In genomic region chr2:97761192-97761591, GRCh38 we compare ENCODE assay signal across 10 cellular contexts. TPM values are rescaled to one million over a fixed set of nuclear protein-coding genes. Genes with fewer than 3 reads are reported as not detected.
DNase-seq lines count a peak whose midpoint lies in the region; ATAC-seq and TF ChIP-seq lines count a peak whose summit lies in the region.
"Had no signal": no experiment of that assay in that cellular context is flagged by ENCODE, and none has a peak within 500 bp of the region (broad histone marks: within the 10 kb centered on the region; RNA-seq: fewer than 3 reads in every experiment).

No MANE protein-coding gene starts in this region.

- no peaks in the 10 kb centered on the region for H3K9me3 Mint-ChIP-seq in activated T-helper 17 cell treated with anti-CD3 and anti-CD28 coated beads, Interleukin-2, amount 50 U/mL, for 72 hours
- H3K9me3 Mint-ChIP-seq in stimulated activated naive B cell treated with anti-CD40 and anti-IgM and Interleukin-4, amounts not matched to agents 10 μg/mL and 1 μg/mL and 100 μg/mL, for 72 hours = no peaks in the 10 kb centered on the region

- H3K36me3 ChIP-seq in mesenchymal stem cell (ENCODE audit: control insufficient read depth in 1 of 2, insufficient read depth in 2 of 2, low read depth in 1 of 2, low read length in 2 of 2) (peaks cover 74 to 94% of the 10 kb centered on the region in 2 experiments), tibial nerve (peaks cover 0 to 96% (median 26%) of the 10 kb centered on the region in 3 donors)

- H3K4me3 ChIP-seq in mesenchymal stem cell (ENCODE audit: insufficient read depth in 1 of 2, low read depth in 1 of 2, low read length in 2 of 2) = no peak overlapping the region
- no peak overlapping the region for H3K4me3 ChIP-seq in tibial nerve

- H3K27me3 ChIP-seq in mesenchymal stem cell (ENCODE audit: control insufficient read depth in 1 of 2, insufficient read depth in 1 of 2, low read length in 2 of 2) (no peaks in the 10 kb centered on the region), tibial nerve (no peaks in the 10 kb centered on the region)

- H3K27ac Mint-ChIP-seq in activated T-helper 17 cell treated with anti-CD3 and anti-CD28 coated beads, Interleukin-2, amount 50 U/mL, for 72 hours = peak overlapping the region; percentile 85
- H3K27ac Mint-ChIP-seq in stimulated activated naive B cell treated with anti-CD40 and anti-IgM and Interleukin-4, amounts not matched to agents 10 μg/mL and 1 μg/mL and 100 μg/mL, for 72 hours = peak overlapping the region; percentile 51

- ATAC-seq in activated T-helper 17 cell treated with anti-CD3 and anti-CD28 coated beads, Interleukin-2, amount 50 U/mL, for 72 hours (replicated peaks) = peak; percentile 88
- ATAC-seq in stimulated activated naive B cell treated with anti-CD40 and anti-IgM and Interleukin-4, amounts not matched to agents 10 μg/mL and 1 μg/mL and 100 μg/mL, for 72 hours (replicated peaks) = peak; percentile 31 to 33
- no peak for ATAC-seq in HG02678 (IDR thresholded peaks at IDR 0.05; ENCODE audit: unreplicated experiment)
- no peak for ATAC-seq in HG03432 (IDR thresholded peaks at IDR 0.05; ENCODE audit: unreplicated experiment)
- no peak for ATAC-seq in GM21381 (IDR thresholded peaks at IDR 0.05; ENCODE audit: unreplicated experiment)

- H3K4me2 ChIP-seq in mesenchymal stem cell (ENCODE audit: low read length, poor library complexity, severe bottlenecking) = no peak overlapping the region

- H2AK5ac ChIP-seq in mesenchymal stem cell (ENCODE audit: low read length, severe bottlenecking) = no peak overlapping the region

- peak overlapping the region; percentile 71 for H3K4me3 Mint-ChIP-seq in activated T-helper 17 cell treated with anti-CD3 and anti-CD28 coated beads, Interleukin-2, amount 50 U/mL, for 72 hours
- no peak overlapping the region for H3K4me3 Mint-ChIP-seq in stimulated activated naive B cell treated with anti-CD40 and anti-IgM and Interleukin-4, amounts not matched to agents 10 μg/mL and 1 μg/mL and 100 μg/mL, for 72 hours

- H3K14ac ChIP-seq in mesenchymal stem cell (ENCODE audit: low read length in 2 of 2) = no peak overlapping the region

- no peak overlapping the region for H3K18ac ChIP-seq in mesenchymal stem cell (ENCODE audit: low read depth in 1 of 2, low read length in 2 of 2)

- TF ChIP-seq CTCF in tibial nerve (IDR thresholded peaks at IDR 0.05) = no peak

- H3K27ac ChIP-seq in mesenchymal stem cell (ENCODE audit: low read length, poor library complexity, severe bottlenecking) = no peak overlapping the region
- no peak overlapping the region for H3K27ac ChIP-seq in tibial nerve

- no peak overlapping the region for H3K23ac ChIP-seq in mesenchymal stem cell (ENCODE audit: low read length in 2 of 2)

- no peaks in the 10 kb centered on the region for H3K27me3 Mint-ChIP-seq in activated T-helper 17 cell treated with anti-CD3 and anti-CD28 coated beads, Interleukin-2, amount 50 U/mL, for 72 hours
- H3K27me3 Mint-ChIP-seq in stimulated activated naive B cell treated with anti-CD40 and anti-IgM and Interleukin-4, amounts not matched to agents 10 μg/mL and 1 μg/mL and 100 μg/mL, for 72 hours = no peaks in the 10 kb centered on the region

- peak; percentile 48 for DNase-seq in activated CD4-positive, CD25-positive, alpha-beta regulatory T cell treated with anti-CD3 and anti-CD28 coated beads, Interleukin-2, amount 50 U/mL, for 72 hours
- DNase-seq in mesenchymal stem cell (no peak), tibial nerve (ENCODE audit: low spot score in 2 of 2) (no peak)
- DNase-seq in stimulated activated naive B cell treated with anti-CD40 and anti-IgM and Interleukin-4, amounts not matched to agents 10 μg/mL and 1 μg/mL and 100 μg/mL, for 72 hours = no peak
- DNase-seq: DMS53, NCI-H2171 had no signal

- H3K9me3 ChIP-seq in mesenchymal stem cell (ENCODE audit: control insufficient read depth, low read length) = no peaks in the 10 kb centered on the region
- no peaks in the 10 kb centered on the region for H3K9me3 ChIP-seq in tibial nerve

- no peak for TF ChIP-seq POLR2A in tibial nerve (IDR thresholded peaks at IDR 0.05)

- no peak for TF ChIP-seq EP300 in tibial nerve (IDR thresholded peaks at IDR 0.05)

- no peak overlapping the region for H2BK12ac ChIP-seq in mesenchymal stem cell (ENCODE audit: low read length in 2 of 2)

- H2BK120ac ChIP-seq in mesenchymal stem cell (ENCODE audit: low read depth, low read length) = no peak overlapping the region

- H2BK5ac ChIP-seq in mesenchymal stem cell (ENCODE audit: low read depth, low read length, poor library complexity, severe bottlenecking) = no peak overlapping the region

- 92% methylated on average over 23 of the region's 23 CpGs for WGBS in mesenchymal stem cell
- 82 to 85% methylated on average over 8 to 15 of the region's 23 CpGs for WGBS in tibial nerve, 2 donors

- H3K36me3 Mint-ChIP-seq in activated T-helper 17 cell treated with anti-CD3 and anti-CD28 coated beads, Interleukin-2, amount 50 U/mL, for 72 hours (ENCODE audit: low read depth) = peaks cover 89% of the 10 kb centered on the region
- H3K36me3 Mint-ChIP-seq in stimulated activated naive B cell treated with anti-CD40 and anti-IgM and Interleukin-4, amounts not matched to agents 10 μg/mL and 1 μg/mL and 100 μg/mL, for 72 hours = peaks cover 47 to 71% of the 10 kb centered on the region in 2 donors

- peaks cover 23% of the 10 kb centered on the region for H3K4me1 Mint-ChIP-seq in activated T-helper 17 cell treated with anti-CD3 and anti-CD28 coated beads, Interleukin-2, amount 50 U/mL, for 72 hours
- H3K4me1 Mint-ChIP-seq in stimulated activated naive B cell treated with anti-CD40 and anti-IgM and Interleukin-4, amounts not matched to agents 10 μg/mL and 1 μg/mL and 100 μg/mL, for 72 hours = peaks cover 0 to 4% of the 10 kb centered on the region in 2 donors

- H2AFZ ChIP-seq in mesenchymal stem cell (ENCODE audit: low read depth, low read length) = no peak overlapping the region

- no peak overlapping the region for H2BK15ac ChIP-seq in mesenchymal stem cell (ENCODE audit: low read depth, poor library complexity, severe bottlenecking)

- peak overlapping the region; percentile 15 for H4K91ac ChIP-seq in mesenchymal stem cell (ENCODE audit: low read length)

- no peak overlapping the region for H4K8ac ChIP-seq in mesenchymal stem cell (ENCODE audit: low read length)

- no peak overlapping the region for H3K4ac ChIP-seq in mesenchymal stem cell (ENCODE audit: low read depth in 1 of 2, low read length in 2 of 2)

- no peaks in the 10 kb centered on the region for H3K79me1 ChIP-seq in mesenchymal stem cell (replicated peaks; ENCODE audit: low read length, poor library complexity, severe bottlenecking)

- no peak overlapping the region for H3K9ac ChIP-seq in mesenchymal stem cell (ENCODE audit: low read length)

- H3K4me1 ChIP-seq in mesenchymal stem cell (ENCODE audit: control insufficient read depth, insufficient read depth, low read depth, low read length) (peaks cover 7% of the 10 kb centered on the region), tibial nerve (peaks cover 0 to 11% (median 0%) of the 10 kb centered on the region in 4 donors)

RNA-seq across cellular contexts. Expression of gene ZAP70, which starts 47.8 kb away (rescaled TPM):
- total RNA-seq in activated T-helper 17 cell treated with anti-CD3 and anti-CD28 coated beads, Interleukin-2, amount 50 U/mL, for 72 hours = 100 to 1,000 TPM; 176 to 233 TPM
- 0.48 TPM for polyA plus RNA-seq in mesenchymal stem cell (2013, experiment 1 of 2)
- 0.74 TPM for polyA plus RNA-seq in mesenchymal stem cell (2013, experiment 2 of 2)
- total RNA-seq in tibial nerve = 10 to 100 TPM in 1 of 4 donors, 1 to 10 TPM in 3; 3.5 to 13.5 (median 5.3) TPM

Comparison
In these comparisons a context has a peak if more than half of its experiments do, and no peak if none do; other contexts are left out.
1. ATAC-seq: peak in activated T-helper 17 cell treated with anti-CD3 and anti-CD28 coated beads, Interleukin-2, amount 50 U/mL, for 72 hours (single experiment) and stimulated activated naive B cell treated with anti-CD40 and anti-IgM and Interleukin-4, amounts not matched to agents 10 μg/mL and 1 μg/mL and 100 μg/mL, for 72 hours (2 of 2); none in HG02678 (single experiment), HG03432 (single experiment) and GM21381 (single experiment).
2. RNA of gene ZAP70, which starts 47.8 kb away (total RNA-seq): 176 to 233 TPM in activated T-helper 17 cell treated with anti-CD3 and anti-CD28 coated beads, Interleukin-2, amount 50 U/mL, for 72 hours; 3.5 to 13.5 TPM in tibial nerve; every median in the first group is over 10 times any median in the second.